In genomic region chr11:73344191-73344607, GRCh38 we compare ENCODE assay signal across 11 cellular contexts. TPM values are rescaled to one million over a fixed set of nuclear protein-coding genes. Genes with fewer than 3 reads are reported as not detected.
DNase-seq lines count a peak whose midpoint lies in the region; ATAC-seq, FAIRE-seq and TF ChIP-seq lines count a peak whose summit lies in the region.
"Had no signal": no experiment of that assay in that cellular context is flagged by ENCODE, and none has a peak within 500 bp of the region (broad histone marks: within the 10 kb centered on the region; RNA-seq: fewer than 3 reads in every experiment).

No MANE protein-coding gene starts in this region.

- no peak overlapping the region for H2AFZ ChIP-seq in K562 (ENCODE audit: low read depth, low read length)

- DNase-seq in K562 (ENCODE audit: extremely low read depth in 1 of 4, low spot score in 3 of 4) (no peak), iPS-NIHi11 (ENCODE audit: low spot score) (peak; percentile 52), retina (peak; percentile 69), T-helper 9 cell (no peak), HAP-1 (ENCODE audit: low spot score in 2 of 2) (no peak)
- DNase-seq in stimulated activated CD4-positive, alpha-beta T cell treated with anti-CD3 and anti-CD28 coated beads, Interleukin-4, amount 100 ng/mL, for 1 hour = no peak
- DNase-seq: NCI-H1105 treated with DMSO at 0.1 percent for 48 hours had no signal

- H3K4me3 ChIP-seq in HEK293 (ENCODE audit: low read depth, low read length) = no peak overlapping the region
- no peak overlapping the region for H3K4me3 ChIP-seq in K562
- H3K4me3 ChIP-seq in HAP-1 = no peak overlapping the region

- H4K20me1 ChIP-seq in K562 (replicated peaks; ENCODE audit: control insufficient read depth, insufficient read depth, low read length) = no peaks in the 10 kb centered on the region

- H3K4me2 ChIP-seq in K562 (ENCODE audit: insufficient read depth, low read length) = no peak overlapping the region

- ATAC-seq in K562 (no peak; the same call in 2 of the 3 replicates), HG03565 (IDR thresholded peaks at IDR 0.05; ENCODE audit: unreplicated experiment) (no peak)

- H3K9me1 ChIP-seq in K562 (ENCODE audit: control insufficient read depth, insufficient read depth, low read length) = no peaks in the 10 kb centered on the region

- peaks cover 0 to 30% of the 10 kb centered on the region in 2 experiments; a peak in 3 of 5 replicates for H3K27me3 ChIP-seq in K562 (ENCODE audit: control insufficient read depth in 2 of 2, insufficient read depth in 2 of 2, low read length in 2 of 2)
- H3K27me3 ChIP-seq in HAP-1 (ENCODE audit: low read depth) = no peaks in the 10 kb centered on the region
- H3K27me3 ChIP-seq: breast epithelium had no signal

- in situ Hi-C loops in K562 (cut with MboI) (no loop called here), HAP-1 (cut with MboI; ENCODE audit: low sequenced_read_pairs) (no loop called here)

- CTCF ChIA-PET in HEK293 (lab: Yijun Ruan, JAX) (interaction anchor here (1.6 kb wide), 1 partner anchor 49 kb away, joined by 6 read pairs; no protein-coding TSS in a partner anchor), K562 (lab: Yijun Ruan, JAX; ENCODE audit: low intra/inter-chr PET ratio) (no interaction called here)

- no peaks in the 10 kb centered on the region for H3K9me3 ChIP-seq in HEK293 (ENCODE audit: control insufficient read depth, insufficient read depth, low read depth, low read length)
- H3K9me3 ChIP-seq in K562 (replicated peaks; ENCODE audit: control insufficient read depth, insufficient read depth, low read depth, low read length) = no peaks in the 10 kb centered on the region
- no peaks in the 10 kb centered on the region for H3K9me3 ChIP-seq in HAP-1
- H3K9me3 ChIP-seq: breast epithelium had no signal

- H3K36me3 ChIP-seq in HEK293 (ENCODE audit: control insufficient read depth in 2 of 2, insufficient read depth in 1 of 2, low read length in 2 of 2) = peaks cover 0 to 10% of the 10 kb centered on the region in 2 experiments; a peak in 1 of 3 replicates
- no peaks in the 10 kb centered on the region for H3K36me3 ChIP-seq in K562 (ENCODE audit: control insufficient read depth, insufficient read depth, low read length)
- H3K36me3 ChIP-seq in HAP-1 (replicated peaks) = no peaks in the 10 kb centered on the region
- H3K36me3 ChIP-seq: breast epithelium had no signal

- WGBS in K562 (ENCODE audit: insufficient coverage, low coverage, missing lambda C conversion rate) = 24% methylated on average over 16 of the region's 20 CpGs

- no peak for TF ChIP-seq POLR2A in K562 (conservative IDR thresholded peaks at IDR 0.05)

- H3K27ac ChIP-seq in HEK293 (ENCODE audit: extremely low read depth, low read depth, low read length) = no peak overlapping the region
- no peak overlapping the region for H3K27ac ChIP-seq in K562 (ENCODE audit: extremely low read depth, low read depth, low read length)
- H3K27ac ChIP-seq: epithelial cell of prostate had no signal

- no peak for TF ChIP-seq CTCF in HEK293 (tag by site-specific recombination; IDR thresholded peaks at IDR 0.05)
- TF ChIP-seq CTCF in K562 (IDR thresholded peaks at IDR 0.05 in 2 of 3, conservative IDR thresholded peaks at IDR 0.05 in 1 of 3; ENCODE audit: insufficient read depth in 2 of 3, low read depth in 1 of 3, low read length in 3 of 3) = no peak

- no peak for TF ChIP-seq RAD21 in K562 (CRISPR knock-in tag; conservative IDR thresholded peaks at IDR 0.05 in 1 of 2, IDR thresholded peaks at IDR 0.05 in 1 of 2)

- POLR2A ChIA-PET in HEK293 (lab: Yijun Ruan, JAX) (no interaction called here), K562 (lab: Yijun Ruan, JAX) (interaction anchor here (0.6 to 1.0 kb wide), 3 partner anchors 45 to 74 kb away, joined by 3 to 4 read pairs (median 3); no protein-coding TSS in a partner anchor)

- intact Hi-C loops in K562 (cut with micrococcal nuclease) = no loop called here

- BruUV-seq in K562 (replicated peaks; lab: Mats Ljungman, UMichigan) = no TSS peak

- H3K79me2 ChIP-seq in K562 (ENCODE audit: control insufficient read depth, insufficient read depth, low read length) = no peaks in the 10 kb centered on the region

- H3K9ac ChIP-seq in K562 (ENCODE audit: insufficient read depth in 1 of 2, low read depth in 2 of 2, low read length in 2 of 2) = peak overlapping the region in 1 of 2 experiments; percentile 58; a peak in 2 of 4 replicates

- FAIRE-seq in K562 (lab: Jason Lieb, UNC) = no peak

- TF ChIP-seq EP300 in K562 (IDR thresholded peaks at IDR 0.05; ENCODE audit: low read length) = no peak

- H3K4me1 ChIP-seq in HEK293 (ENCODE audit: control insufficient read depth, insufficient read depth, low read length) (no peaks in the 10 kb centered on the region), K562 (replicated peaks in 1 of 2; ENCODE audit: control insufficient read depth in 2 of 2, insufficient read depth in 2 of 2, low read length in 2 of 2) (peaks cover 0 to 23% of the 10 kb centered on the region in 2 experiments; a peak in 2 of 5 replicates), HAP-1 (no peaks in the 10 kb centered on the region)

TF ChIP-seq in HEK293, 187 proteins besides CTCF, POLR2A, EP300 and RAD21:
- no peak for TF ChIP-seq ZNF266 (tag by site-specific recombination; IDR thresholded peaks at IDR 0.05; ENCODE audit: low read depth)
- peak; percentile 15; the same call in 1 of the 2 replicates for TF ChIP-seq ZFHX2 (tag by site-specific recombination; conservative IDR thresholded peaks at IDR 0.05)

TF ChIP-seq in K562, 482 proteins besides CTCF, POLR2A, EP300 and RAD21 (continues in another document):
- TF ChIP-seq ZNF232 (CRISPR knock-in tag; IDR thresholded peaks at IDR 0.05) (no peak), PKNOX1 (IDR thresholded peaks at IDR 0.05) (peak; percentile 82), GATAD2B (IDR thresholded peaks at IDR 0.05; ENCODE audit: borderline replicate concordance) (no peak), FOXA3 (CRISPR knock-in tag; conservative IDR thresholded peaks at IDR 0.05 in 1 of 2, IDR thresholded peaks at IDR 0.05 in 1 of 2) (no peak), RBM14 (IDR thresholded peaks at IDR 0.05; ENCODE audit: borderline replicate concordance, insufficient read depth, low read depth, low read length) (no peak), TCF7L2 (IDR thresholded peaks at IDR 0.05; ENCODE audit: low read depth, low read length) (no peak), NONO (IDR thresholded peaks at IDR 0.05; ENCODE audit: low read depth in 2 of 2, low read length in 1 of 2) (no peak), NEUROD1 (IDR thresholded peaks at IDR 0.05; ENCODE audit: borderline replicate concordance, low read depth, low read length, partially characterized antibody) (no peak)

RNA-seq across cellular contexts. Expression of gene RELT, which starts 32.0 kb away (rescaled TPM):
- 24.0 and 79.7 TPM in 2 replicates for total RNA-seq in K562 (2011; cell fraction: chromatin; rRNA removed; ENCODE audit: low replicate concordance)
- total RNA-seq in K562 (2011; cell fraction: nucleolus; rRNA removed) = 52.2 and 56.9 TPM in 2 replicates
- 38.4 and 46.9 TPM in 2 replicates for total RNA-seq in K562 (2011; cell fraction: nucleoplasm; rRNA removed)
- total RNA-seq in K562 (2014; rRNA removed) (11.2 and 13.3 TPM in 2 replicates), K562 (2014; rRNA removed; fragmentation: Illumina TruSeq; extraction: Trizol) (3.1 and 3.8 TPM in 2 replicates), K562 (2015; rRNA removed; fragmentation: Illumina TruSeq; extraction: Trizol) (9.6 and 9.8 TPM in 2 replicates), K562 (2021) (18.4 and 20.2 TPM in 2 replicates)
- polyA plus RNA-seq in K562 (2011; rRNA removed) (7.4 and 11.8 TPM in 2 replicates), K562 (2014; fragmentation: Illumina TruSeq; extraction: Trizol) (6.0 and 8.6 TPM in 2 replicates), K562 (2014; fragmentation: Nextera tagmentation; extraction: Ambion mirVana) (1 to 10 TPM; 1.1 to 1.2 TPM), K562 (2014; rRNA removed) (14.4 and 14.9 TPM in 2 replicates)
- 11.0 and 16.5 TPM in 2 replicates for polyA plus RNA-seq in K562 (2011; cell fraction: cytosol; rRNA removed)
- 55.1 and 73.5 TPM in 2 replicates for polyA plus RNA-seq in K562 (2011; cell fraction: nucleus; rRNA removed)
- polyA plus RNA-seq in K562 (2012) = 8.7 and 14.0 TPM in 2 replicates
- polyA minus RNA-seq in K562 (2011; rRNA and poly(A)+ RNA removed) = 4.7 and 6.0 TPM in 2 replicates
- 7.3 and 8.5 TPM in 2 replicates for polyA minus RNA-seq in K562 (2011; cell fraction: cytosol; rRNA and poly(A)+ RNA removed)
- 18.2 and 20.5 TPM in 2 replicates for polyA minus RNA-seq in K562 (2011; cell fraction: nucleus; rRNA and poly(A)+ RNA removed)

RNA-seq across cellular contexts. Expression of gene ARHGEF17, which starts 36.1 kb away (rescaled TPM):
- 0.55 and 6.0 TPM in 2 replicates for total RNA-seq in K562 (2011; cell fraction: chromatin; rRNA removed; ENCODE audit: low replicate concordance)
- total RNA-seq in K562 (2011; cell fraction: nucleolus; rRNA removed) = 2.4 and 4.8 TPM in 2 replicates
- 1.3 and 1.6 TPM in 2 replicates for total RNA-seq in K562 (2011; cell fraction: nucleoplasm; rRNA removed)
- total RNA-seq in K562 (2014; rRNA removed) = 0.09 and 0.20 TPM in 2 replicates
- total RNA-seq in K562 (2014; rRNA removed; fragmentation: Illumina TruSeq; extraction: Trizol) = 0.03 and 0.07 TPM in 2 replicates
- 0.04 and 0.23 TPM in 2 replicates for total RNA-seq in K562 (2015; rRNA removed; fragmentation: Illumina TruSeq; extraction: Trizol)
- total RNA-seq in K562 (2021) = 0.29 and 0.53 TPM in 2 replicates
- 0.68 and 1.2 TPM in 2 replicates for polyA plus RNA-seq in K562 (2011; rRNA removed)
- 0.96 and 2.9 TPM in 2 replicates for polyA plus RNA-seq in K562 (2011; cell fraction: cytosol; rRNA removed)
- polyA plus RNA-seq in K562 (2011; cell fraction: nucleus; rRNA removed) = 5.2 and 8.3 TPM in 2 replicates
- polyA plus RNA-seq in K562 (2012) = 0.25 and 0.31 TPM in 2 replicates
- polyA plus RNA-seq in K562 (2014; fragmentation: Illumina TruSeq; extraction: Trizol) = 0.10 and 0.17 TPM in 2 replicates
- not detected for polyA plus RNA-seq in K562 (2014; fragmentation: Nextera tagmentation; extraction: Ambion mirVana)
- polyA plus RNA-seq in K562 (2014; rRNA removed) = 0.09 and 0.17 TPM in 2 replicates
- 1.3 and 1.4 TPM in 2 replicates for polyA minus RNA-seq in K562 (2011; rRNA and poly(A)+ RNA removed)
- 0.57 and 1.4 TPM in 2 replicates for polyA minus RNA-seq in K562 (2011; cell fraction: cytosol; rRNA and poly(A)+ RNA removed)
- polyA minus RNA-seq in K562 (2011; cell fraction: nucleus; rRNA and poly(A)+ RNA removed) = 3.7 and 4.0 TPM in 2 replicates

Comparison
In these comparisons a context has a peak if more than half of its experiments do, and no peak if none do; other contexts are left out.
1. DNase-seq: peak in iPS-NIHi11 (single experiment) and retina (single experiment); none in K562 (0 of 4), stimulated activated CD4-positive, alpha-beta T cell treated with anti-CD3 and anti-CD28 coated beads, Interleukin-4, amount 100 ng/mL, for 1 hour (single experiment), T-helper 9 cell (single experiment) and HAP-1 (0 of 2).